Comparison of ENCODE assay signal across 8 cellular contexts in the genomic region with DNA sequence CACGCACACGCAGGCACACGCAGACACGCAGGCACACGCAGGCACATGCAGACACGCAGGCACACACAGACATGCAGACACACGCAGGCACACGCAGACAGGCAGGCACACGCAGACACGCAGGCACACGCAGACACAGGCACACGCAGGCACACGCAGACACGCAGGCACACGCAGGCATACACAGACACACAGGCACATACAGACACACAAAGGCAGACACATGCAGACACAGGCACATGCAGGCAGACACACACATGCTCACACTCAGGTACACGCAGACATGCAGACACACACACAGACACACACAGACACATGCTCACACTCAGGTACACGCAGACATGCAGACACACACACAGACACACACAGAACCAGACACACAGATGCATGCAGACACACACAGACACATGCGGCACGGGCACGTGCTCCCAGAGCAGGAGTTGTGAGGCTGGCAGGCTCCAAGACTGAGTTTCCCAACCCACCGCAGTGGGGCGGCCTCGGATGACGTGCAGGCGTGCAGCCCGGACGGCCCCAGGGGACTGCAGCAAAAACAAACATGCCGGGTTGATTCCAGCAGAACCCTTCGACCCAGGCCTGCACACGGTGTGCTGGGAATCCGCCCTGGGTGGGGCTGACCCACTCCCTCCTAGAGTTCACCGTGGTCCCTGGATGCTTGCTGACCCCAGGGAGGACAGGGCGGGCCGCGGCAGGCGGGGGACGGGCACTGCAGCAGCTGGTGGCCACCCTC.
DNase-seq lines count a peak whose midpoint lies in the region; ATAC-seq and TF ChIP-seq lines count a peak whose summit lies in the region.
"Had no signal": no experiment of that assay in that cellular context is flagged by ENCODE, and none has a peak within 500 bp of the region (broad histone marks: within the 10 kb centered on the region; RNA-seq: fewer than 3 reads in every experiment).

No MANE protein-coding gene starts in this region.

- no peak for ATAC-seq in HG03159 (IDR thresholded peaks at IDR 0.05; ENCODE audit: unreplicated experiment)

- H3K4me1 ChIP-seq in liver (ENCODE audit: control insufficient read depth in 4 of 4, insufficient read depth in 4 of 4, low read length in 3 of 4) (peaks cover 7 to 38% (median 28%) of the 10 kb centered on the region in 4 donors), tibial artery (peaks cover 3 to 55% (median 45%) of the 10 kb centered on the region in 4 donors)

- no peak for TF ChIP-seq CTCF in liver (IDR thresholded peaks at IDR 0.05; ENCODE audit: low read depth, low read length, missing input control)
- TF ChIP-seq CTCF in tibial artery (IDR thresholded peaks at IDR 0.05): peak in 1 of 2 experiments; percentile 24

- CTCF ChIA-PET in HEK293T (lab: Yijun Ruan, JAX): no interaction called here

- 60% methylated on average over 37 of the region's 37 CpGs for WGBS in liver

- H3K27me3 ChIP-seq in liver (ENCODE audit: control insufficient read depth in 4 of 4, insufficient read depth in 4 of 4, low read length in 3 of 4) (no peaks in the 10 kb centered on the region), tibial artery (no peaks in the 10 kb centered on the region)

- DNase-seq in HEK293T (ENCODE audit: extremely low spot score): peak; percentile 58
- peak; percentile 96 for DNase-seq in brain pericyte (ENCODE audit: low read depth, low spot score)
- peak; percentile 95 to 99 for DNase-seq in tibial artery
- DNase-seq in UCSD-AML1 (lab: John Stamatoyannopoulos, UW; ENCODE audit: unreplicated experiment): no peak
- no peak for DNase-seq in activated CD4-positive, alpha-beta T cell treated with anti-CD3 and anti-CD28 coated beads, Interleukin-2, amount 50 U/mL, for 4 hours

- no peaks in the 10 kb centered on the region for H3K36me3 ChIP-seq in liver (ENCODE audit: control insufficient read depth in 4 of 4, insufficient read depth in 3 of 4, low read depth in 1 of 4, low read length in 3 of 4)
- H3K36me3 ChIP-seq in tibial artery: no peaks in the 10 kb centered on the region

- H3K9me3 ChIP-seq in liver (ENCODE audit: control insufficient read depth in 4 of 4, low read length in 3 of 4) (no peaks in the 10 kb centered on the region), tibial artery (no peaks in the 10 kb centered on the region)

- H3K4me3 ChIP-seq in liver (ENCODE audit: low read depth in 1 of 3, low read length in 3 of 3) (no peak overlapping the region), tibial artery (no peak overlapping the region)

- peak in 1 of 2 donors; percentile 66 for TF ChIP-seq RAD21 in liver (IDR thresholded peaks at IDR 0.05)

- POLR2A ChIA-PET in HEK293T (lab: Yijun Ruan, JAX): interaction anchor here (1.2 to 7.0 kb wide), 2 partner anchors 100 kb away, joined by 5 to 151 read pairs; a partner anchor contains a TSS

- intact Hi-C loops in tibial artery (cut with DNase I; ENCODE audit: low total_unique reads): loop anchor here (5.0 kb wide), 1 partner anchor 36 kb away; no protein-coding TSS in a partner anchor

- H3K9ac ChIP-seq in liver (ENCODE audit: low read depth in 1 of 2, low read length in 2 of 2): no peak overlapping the region

- H3K27ac ChIP-seq in liver (ENCODE audit: low read depth in 1 of 2, low read length in 2 of 2) (peak overlapping the region; percentile 85 to 89), tibial artery (peak overlapping the region; percentile 75 to 91)
- H3K27ac ChIP-seq: HL-60 had no signal

TF ChIP-seq in HEK293T, 16 proteins besides CTCF, POLR2A, EP300 and RAD21:
- TF ChIP-seq TARDBP (IDR thresholded peaks at IDR 0.05): no peak
- peak; percentile 89 for TF ChIP-seq L3MBTL2 (conservative IDR thresholded peaks at IDR 0.05)

TF ChIP-seq in liver, 16 proteins besides CTCF, POLR2A, EP300 and RAD21:
- TF ChIP-seq NR2F2 (IDR thresholded peaks at IDR 0.05) (no peak), JUND (IDR thresholded peaks at IDR 0.05) (peak in 1 of 2 donors; percentile 83), FOXA1 (IDR thresholded peaks at IDR 0.05) (peak; percentile 92), HNF4A (conservative IDR thresholded peaks at IDR 0.05) (peak; percentile 81 to 95), TAF1 (conservative IDR thresholded peaks at IDR 0.05) (no peak), YY1 (IDR thresholded peaks at IDR 0.05) (peak; percentile 85), GABPA (IDR thresholded peaks at IDR 0.05 in 1 of 2, conservative IDR thresholded peaks at IDR 0.05 in 1 of 2) (no peak), EGR1 (IDR thresholded peaks at IDR 0.05; ENCODE audit: low read depth in 2 of 2) (peak; percentile 17 to 70), HNF4G (IDR thresholded peaks at IDR 0.05) (peak; percentile 78), RXRA (IDR thresholded peaks at IDR 0.05) (peak; percentile 99), SP1 (IDR thresholded peaks at IDR 0.05) (peak; percentile 98), FOXA2 (IDR thresholded peaks at IDR 0.05) (peak; percentile 84)
- TF ChIP-seq, protein P1, sequence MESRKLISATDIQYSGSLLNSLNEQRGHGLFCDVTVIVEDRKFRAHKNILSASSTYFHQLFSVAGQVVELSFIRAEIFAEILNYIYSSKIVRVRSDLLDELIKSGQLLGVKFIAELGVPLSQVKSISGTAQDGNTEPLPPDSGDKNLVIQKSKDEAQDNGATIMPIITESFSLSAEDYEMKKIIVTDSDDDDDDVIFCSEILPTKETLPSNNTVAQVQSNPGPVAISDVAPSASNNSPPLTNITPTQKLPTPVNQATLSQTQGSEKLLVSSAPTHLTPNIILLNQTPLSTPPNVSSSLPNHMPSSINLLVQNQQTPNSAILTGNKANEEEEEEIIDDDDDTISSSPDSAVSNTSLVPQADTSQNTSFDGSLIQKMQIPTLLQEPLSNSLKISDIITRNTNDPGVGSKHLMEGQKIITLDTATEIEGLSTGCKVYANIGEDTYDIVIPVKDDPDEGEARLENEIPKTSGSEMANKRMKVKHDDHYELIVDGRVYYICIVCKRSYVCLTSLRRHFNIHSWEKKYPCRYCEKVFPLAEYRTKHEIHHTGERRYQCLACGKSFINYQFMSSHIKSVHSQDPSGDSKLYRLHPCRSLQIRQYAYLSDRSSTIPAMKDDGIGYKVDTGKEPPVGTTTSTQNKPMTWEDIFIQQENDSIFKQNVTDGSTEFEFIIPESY (IDR thresholded peaks at IDR 0.05): peak; percentile 76
- TF ChIP-seq, protein P2, sequence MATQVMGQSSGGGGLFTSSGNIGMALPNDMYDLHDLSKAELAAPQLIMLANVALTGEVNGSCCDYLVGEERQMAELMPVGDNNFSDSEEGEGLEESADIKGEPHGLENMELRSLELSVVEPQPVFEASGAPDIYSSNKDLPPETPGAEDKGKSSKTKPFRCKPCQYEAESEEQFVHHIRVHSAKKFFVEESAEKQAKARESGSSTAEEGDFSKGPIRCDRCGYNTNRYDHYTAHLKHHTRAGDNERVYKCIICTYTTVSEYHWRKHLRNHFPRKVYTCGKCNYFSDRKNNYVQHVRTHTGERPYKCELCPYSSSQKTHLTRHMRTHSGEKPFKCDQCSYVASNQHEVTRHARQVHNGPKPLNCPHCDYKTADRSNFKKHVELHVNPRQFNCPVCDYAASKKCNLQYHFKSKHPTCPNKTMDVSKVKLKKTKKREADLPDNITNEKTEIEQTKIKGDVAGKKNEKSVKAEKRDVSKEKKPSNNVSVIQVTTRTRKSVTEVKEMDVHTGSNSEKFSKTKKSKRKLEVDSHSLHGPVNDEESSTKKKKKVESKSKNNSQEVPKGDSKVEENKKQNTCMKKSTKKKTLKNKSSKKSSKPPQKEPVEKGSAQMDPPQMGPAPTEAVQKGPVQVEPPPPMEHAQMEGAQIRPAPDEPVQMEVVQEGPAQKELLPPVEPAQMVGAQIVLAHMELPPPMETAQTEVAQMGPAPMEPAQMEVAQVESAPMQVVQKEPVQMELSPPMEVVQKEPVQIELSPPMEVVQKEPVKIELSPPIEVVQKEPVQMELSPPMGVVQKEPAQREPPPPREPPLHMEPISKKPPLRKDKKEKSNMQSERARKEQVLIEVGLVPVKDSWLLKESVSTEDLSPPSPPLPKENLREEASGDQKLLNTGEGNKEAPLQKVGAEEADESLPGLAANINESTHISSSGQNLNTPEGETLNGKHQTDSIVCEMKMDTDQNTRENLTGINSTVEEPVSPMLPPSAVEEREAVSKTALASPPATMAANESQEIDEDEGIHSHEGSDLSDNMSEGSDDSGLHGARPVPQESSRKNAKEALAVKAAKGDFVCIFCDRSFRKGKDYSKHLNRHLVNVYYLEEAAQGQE (IDR thresholded peaks at IDR 0.05): peak; percentile 57
- TF ChIP-seq, protein P3, sequence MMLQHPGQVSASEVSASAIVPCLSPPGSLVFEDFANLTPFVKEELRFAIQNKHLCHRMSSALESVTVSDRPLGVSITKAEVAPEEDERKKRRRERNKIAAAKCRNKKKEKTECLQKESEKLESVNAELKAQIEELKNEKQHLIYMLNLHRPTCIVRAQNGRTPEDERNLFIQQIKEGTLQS (IDR thresholded peaks at IDR 0.05): no peak
- TF ChIP-seq, protein P4, sequence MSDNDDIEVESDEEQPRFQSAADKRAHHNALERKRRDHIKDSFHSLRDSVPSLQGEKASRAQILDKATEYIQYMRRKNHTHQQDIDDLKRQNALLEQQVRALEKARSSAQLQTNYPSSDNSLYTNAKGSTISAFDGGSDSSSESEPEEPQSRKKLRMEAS (IDR thresholded peaks at IDR 0.05): peak; percentile 98

Comparison
In these comparisons a context has a peak if more than half of its experiments do, and no peak if none do; other contexts are left out.
1. DNase-seq: peak in HEK293T (single experiment), brain pericyte (single experiment) and tibial artery (2 of 2); none in UCSD-AML1 (single experiment) and activated CD4-positive, alpha-beta T cell treated with anti-CD3 and anti-CD28 coated beads, Interleukin-2, amount 50 U/mL, for 4 hours (0 of 2).